19 cellular contexts compared by ENCODE assay signal in genomic region chr7:148436571-148436970, GRCh38.
A peak's percentile ranks its signal among the peaks of the same experiment; 100 is the strongest.
DNase-seq lines count a peak whose midpoint lies in the region; ATAC-seq and TF ChIP-seq lines count a peak whose summit lies in the region.
"Had no signal": no experiment of that assay in that cellular context is flagged by ENCODE, and none has a peak within 500 bp of the region (broad histone marks: within the 10 kb centered on the region; RNA-seq: fewer than 3 reads in every experiment).

No MANE protein-coding gene starts in this region.

- intact Hi-C loops in CD14-positive monocyte (cut with micrococcal nuclease) = no loop called here
- intact Hi-C loops in OCI-LY7 (cut with micrococcal nuclease; ENCODE audit: unreplicated experiment) = no loop called here

- no peaks in the 10 kb centered on the region for H3K4me1 ChIP-seq in neural progenitor cell
- no peaks in the 10 kb centered on the region for H3K4me1 ChIP-seq in OCI-LY7 (ENCODE audit: insufficient read depth, low read length, poor library complexity, severe bottlenecking)
- H3K4me1 ChIP-seq: body of pancreas, left ventricle myocardium inferior, uterus had no signal

- H3K79me2 ChIP-seq in neural progenitor cell (ENCODE audit: low read depth) (no peaks in the 10 kb centered on the region), OCI-LY7 (ENCODE audit: insufficient read depth, low read depth, low read length) (no peaks in the 10 kb centered on the region)

- peak; percentile 85 for ATAC-seq in GM19351 (IDR thresholded peaks at IDR 0.05; ENCODE audit: unreplicated experiment)
- peak; percentile 71 for ATAC-seq in HG02870 (IDR thresholded peaks at IDR 0.05; ENCODE audit: unreplicated experiment)
- no peak for ATAC-seq in HG02678 (IDR thresholded peaks at IDR 0.05; ENCODE audit: unreplicated experiment)
- ATAC-seq: body of pancreas, right cardiac atrium had no signal

- no peak overlapping the region for H3K27ac ChIP-seq in neural progenitor cell
- no peak overlapping the region for H3K27ac ChIP-seq in OCI-LY7 (ENCODE audit: low read depth, low read length, poor library complexity, severe bottlenecking)
- H3K27ac ChIP-seq: body of pancreas, C4-2B, KMS-11, left ventricle myocardium inferior, uterus had no signal

- H3K4me3 Mint-ChIP-seq in neural progenitor cell (no peak overlapping the region), CD14-positive monocyte (no peak overlapping the region)
- H3K4me3 Mint-ChIP-seq: HFFc6; natural killer cell treated with Interleukin-12 subunit alpha and Interleukin-12 subunit beta and Interleukin-15 and Interleukin-18, amount 100 ng/mL, for 72 hours had no signal

- no peaks in the 10 kb centered on the region for H3K36me3 Mint-ChIP-seq in neural progenitor cell
- no peaks in the 10 kb centered on the region for H3K36me3 Mint-ChIP-seq in CD14-positive monocyte
- H3K36me3 Mint-ChIP-seq: natural killer cell treated with Interleukin-12 subunit alpha and Interleukin-12 subunit beta and Interleukin-15 and Interleukin-18, amount 100 ng/mL, for 72 hours had no signal

- DNase-seq in NCI-H524 treated with DMSO at 0.1 percent for 48 hours (lab: John Stamatoyannopoulos, UW) (peak; percentile 27), neural progenitor cell (ENCODE audit: low spot score) (no peak), CD14-positive monocyte (ENCODE audit: low spot score) (no peak), OCI-LY7 (ENCODE audit: low spot score) (no peak)
- DNase-seq: activated gamma-delta T cell; body of pancreas; GDM1; HFFc6; left ventricle myocardium inferior; NCI-H1694; right cardiac atrium; stimulated activated CD4-positive, alpha-beta T cell treated with anti-CD3 and anti-CD28 coated beads, Interleukin-2, amount 100 ng/mL, for 48 hours; uterus had no signal

- H3K36me3 ChIP-seq in neural progenitor cell (no peaks in the 10 kb centered on the region), OCI-LY7 (ENCODE audit: insufficient read depth, low read length) (no peaks in the 10 kb centered on the region)
- H3K36me3 ChIP-seq: left ventricle myocardium inferior, uterus had no signal

- no peaks in the 10 kb centered on the region for H4K20me1 ChIP-seq in neural progenitor cell (ENCODE audit: low read depth)
- H4K20me1 ChIP-seq in OCI-LY7 (ENCODE audit: insufficient read depth, low read length) = no peaks in the 10 kb centered on the region

- peaks cover 2% of the 10 kb centered on the region for H3K27me3 Mint-ChIP-seq in neural progenitor cell (ENCODE audit: insufficient read depth, low read depth)
- H3K27me3 Mint-ChIP-seq in CD14-positive monocyte (ENCODE audit: low read depth in 3 of 3) = peaks cover 0 to 5% (median 2%) of the 10 kb centered on the region in 3 donors

- no peaks in the 10 kb centered on the region for H3K4me1 Mint-ChIP-seq in neural progenitor cell
- H3K4me1 Mint-ChIP-seq in CD14-positive monocyte = no peaks in the 10 kb centered on the region

- POLR2A ChIA-PET in OCI-LY7 (lab: Charles Lee) = no interaction called here

- H3K27ac Mint-ChIP-seq in neural progenitor cell (peak overlapping the region; percentile 60), CD14-positive monocyte (no peak overlapping the region)
- H3K27ac Mint-ChIP-seq: HFFc6; natural killer cell treated with Interleukin-12 subunit alpha and Interleukin-12 subunit beta and Interleukin-15 and Interleukin-18, amount 100 ng/mL, for 72 hours had no signal

- H3K9me3 Mint-ChIP-seq in neural progenitor cell (peaks cover 2% of the 10 kb centered on the region), CD14-positive monocyte (peaks cover 0 to 4% (median 0%) of the 10 kb centered on the region in 7 donors)
- H3K9me3 Mint-ChIP-seq: natural killer cell treated with Interleukin-12 subunit alpha and Interleukin-12 subunit beta and Interleukin-15 and Interleukin-18, amount 100 ng/mL, for 72 hours had no signal

- H3K27me3 ChIP-seq in neural progenitor cell = no peaks in the 10 kb centered on the region
- H3K27me3 ChIP-seq: body of pancreas, uterus had no signal

- H3K9me3 ChIP-seq in neural progenitor cell (ENCODE audit: low read depth) (no peaks in the 10 kb centered on the region), OCI-LY7 (ENCODE audit: low read length) (no peaks in the 10 kb centered on the region)
- H3K9me3 ChIP-seq: uterus had no signal

- no peak overlapping the region for H3K4me3 ChIP-seq in neural progenitor cell
- H3K4me3 ChIP-seq in OCI-LY7 (ENCODE audit: low read depth, low read length, poor library complexity, severe bottlenecking) = no peak overlapping the region
- H3K4me3 ChIP-seq: body of pancreas, left ventricle myocardium inferior, uterus had no signal

- H2AFZ ChIP-seq in neural progenitor cell (replicated peaks) (peak overlapping the region; percentile 5), OCI-LY7 (ENCODE audit: low read length) (no peak overlapping the region)

- CTCF ChIA-PET in OCI-LY7 (lab: Charles Lee; ENCODE audit: unreplicated experiment) = no interaction called here

- H3K4me2 ChIP-seq in neural progenitor cell (no peak overlapping the region), OCI-LY7 (ENCODE audit: low read length) (no peak overlapping the region)
- H3K4me2 ChIP-seq: KMS-11 had no signal

- BruUV-seq in OCI-LY7 (replicated peaks; lab: Mats Ljungman, UMichigan) = no TSS peak

- H3K9me2 ChIP-seq in OCI-LY7 (ENCODE audit: insufficient read depth, low read length) = no peaks in the 10 kb centered on the region

- no peaks in the 10 kb centered on the region for H3F3A ChIP-seq in neural progenitor cell (ENCODE audit: low read depth)

- H3K9ac ChIP-seq in neural progenitor cell = no peak overlapping the region
- H3K9ac ChIP-seq: KMS-11 had no signal

- no peak for TF ChIP-seq CTCF in neural progenitor cell (IDR thresholded peaks at IDR 0.05)
- TF ChIP-seq CTCF in CD14-positive monocyte (IDR thresholded peaks at IDR 0.05) = no peak
- no peak for TF ChIP-seq CTCF in OCI-LY7 (conservative IDR thresholded peaks at IDR 0.05; ENCODE audit: low read length)
